In the genomic region with DNA sequence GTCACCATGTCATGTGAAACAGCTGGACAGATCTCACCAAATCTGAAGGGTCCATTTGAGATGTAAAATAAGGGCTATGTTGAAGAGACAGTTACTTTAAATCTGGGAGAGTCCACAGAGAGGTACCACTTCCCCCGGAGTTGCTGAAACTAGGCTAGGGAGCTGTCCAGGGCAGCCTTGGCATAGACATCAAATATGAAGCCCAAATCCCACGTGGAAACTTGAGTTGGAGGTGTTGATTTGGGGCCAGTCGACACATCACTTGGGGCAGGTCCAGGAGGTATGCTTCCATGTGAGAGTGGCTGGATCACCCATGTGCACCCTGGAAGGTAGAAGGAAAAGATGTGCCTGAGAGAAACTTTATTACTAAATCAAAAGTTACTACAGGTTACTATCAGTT, we compare ENCODE assay signal across 19 cellular contexts.
"Had no signal": no experiment of that assay in that cellular context is flagged by ENCODE, and none has a peak within 500 bp of the region (broad histone marks: within the 10 kb centered on the region; RNA-seq: fewer than 3 reads in every experiment).

No MANE protein-coding gene starts in this region.

- H3K27me3 Mint-ChIP-seq: naive B cell; stimulated activated memory B cell treated with anti-CD40 and anti-IgM and Interleukin-4, amounts not matched to agents 10 μg/mL and 1 μg/mL and 100 μg/mL, for 72 hours; stimulated activated naive CD8-positive, alpha-beta T cell treated with anti-CD3 and anti-CD28 coated beads, Interleukin-15, Interleukin-2, amounts not matched to agents 100 ng/mL and 50 ng/mL, for 24 hours had no signal

- H3K9me3 ChIP-seq: psoas muscle, right lobe of liver, tibial artery, upper lobe of left lung, uterus had no signal

- H3K36me3 Mint-ChIP-seq: naive B cell had no signal

- H3K4me1 ChIP-seq: psoas muscle, right lobe of liver, tibial artery, uterus had no signal

- H3K36me3 ChIP-seq: right lobe of liver, tibial artery, upper lobe of left lung, uterus had no signal

- H2AFZ ChIP-seq: hepatocyte had no signal

- H3K4me2 ChIP-seq: hepatocyte had no signal

- H3K4me3 Mint-ChIP-seq: naive B cell; nephron progenitor cell; stimulated activated memory B cell treated with anti-CD40 and anti-IgM and Interleukin-4, amounts not matched to agents 10 μg/mL and 1 μg/mL and 100 μg/mL, for 72 hours; stimulated activated naive CD8-positive, alpha-beta T cell treated with anti-CD3 and anti-CD28 coated beads, Interleukin-15, Interleukin-2, amounts not matched to agents 100 ng/mL and 50 ng/mL, for 24 hours had no signal

- FAIRE-seq: colon, endothelial cell of umbilical vein had no signal

- ATAC-seq: psoas muscle; right lobe of liver; stimulated activated memory B cell treated with anti-CD40 and anti-IgM and Interleukin-4, amounts not matched to agents 10 μg/mL and 1 μg/mL and 100 μg/mL, for 72 hours had no signal

- H3K4me3 ChIP-seq: hepatocyte, psoas muscle, right lobe of liver, tibial artery, upper lobe of left lung, uterus had no signal

- H3K27ac ChIP-seq: hepatocyte, psoas muscle, right lobe of liver, tibial artery, upper lobe of left lung, uterus had no signal

- H3K27me3 ChIP-seq: hepatocyte, right lobe of liver, tibial artery, upper lobe of left lung, uterus had no signal

- H3K9me3 Mint-ChIP-seq: naive B cell had no signal

- DNase-seq: dermis blood vessel endothelial cell; erythroblast; foreskin melanocyte; kidney glomerular epithelial cell; midbrain; naive B cell; nephron progenitor cell; psoas muscle; retina; stimulated activated CD4-positive, alpha-beta T cell treated with anti-CD3 and anti-CD28 coated beads, Interleukin-4, amount 100 ng/mL, for 1 hour; tibial artery; upper lobe of left lung; uterus had no signal

- H3K79me2 ChIP-seq: hepatocyte had no signal

- H3K27ac Mint-ChIP-seq: nephron progenitor cell; stimulated activated memory B cell treated with anti-CD40 and anti-IgM and Interleukin-4, amounts not matched to agents 10 μg/mL and 1 μg/mL and 100 μg/mL, for 72 hours; stimulated activated naive CD8-positive, alpha-beta T cell treated with anti-CD3 and anti-CD28 coated beads, Interleukin-15, Interleukin-2, amounts not matched to agents 100 ng/mL and 50 ng/mL, for 24 hours had no signal
